Comparison of ENCODE assay signal across 10 cellular contexts in genomic region chr12:15526033-15526432, GRCh38.
DNase-seq lines count a peak whose midpoint lies in the region; ATAC-seq, FAIRE-seq and TF ChIP-seq lines count a peak whose summit lies in the region.
"Had no signal": no experiment of that assay in that cellular context is flagged by ENCODE, and none has a peak within 500 bp of the region (broad histone marks: within the 10 kb centered on the region; RNA-seq: fewer than 3 reads in every experiment).

No MANE protein-coding gene starts in this region.

- H3K27ac ChIP-seq in H1 (ENCODE audit: low read depth, low read length) (no peak overlapping the region), trophoblast cell (ENCODE audit: low read depth, low read length) (no peak overlapping the region), esophagus squamous epithelium (no peak overlapping the region), adrenal gland (no peak overlapping the region)

- H4K8ac ChIP-seq in H1 (ENCODE audit: extremely low read depth, insufficient read depth, low read length): no peak overlapping the region
- H4K8ac ChIP-seq in trophoblast cell (ENCODE audit: low read depth, low read length): no peak overlapping the region

- no peak overlapping the region for H2BK20ac ChIP-seq in H1 (ENCODE audit: low read length)

- H3K23ac ChIP-seq in H1 (ENCODE audit: insufficient read length): no peak overlapping the region
- no peak overlapping the region for H3K23ac ChIP-seq in trophoblast cell (ENCODE audit: low read length)

- no peak overlapping the region for H2BK12ac ChIP-seq in H1 (ENCODE audit: low read depth, low read length)
- H2BK12ac ChIP-seq in trophoblast cell (ENCODE audit: low read length): no peak overlapping the region

- intact Hi-C loops in esophagus squamous epithelium (cut with DNase I): no loop called here
- intact Hi-C loops in adrenal gland (cut with DNase I): loop anchor here in 1 of 2 donors (10.0 kb wide), 1 partner anchor 251 kb away; no protein-coding TSS in a partner anchor

- H3K9ac ChIP-seq in H1 (replicated peaks in 1 of 4; ENCODE audit: extremely low read depth in 1 of 4, low read depth in 3 of 4, low read length in 3 of 4) (no peak overlapping the region), trophoblast cell (ENCODE audit: low read length) (no peak overlapping the region)

- 64% methylated on average over 4 of the region's 4 CpGs; no CpG with 5 or more reads in 1 of the 2 experiments for WGBS in H1 (ENCODE audit: extremely low coverage in 1 of 2, insufficient coverage in 1 of 2, insufficient read length in 1 of 2, insufficient replicate concordance in 2 of 2, low coverage in 1 of 2, low lambda C conversion rate in 2 of 2, missing lambda C conversion rate in 1 of 2), 2 experiments
- no CpG with 5 or more reads among the region's 4 CpGs for WGBS in trophoblast cell (ENCODE audit: extremely low coverage, insufficient coverage, insufficient read length)
- 29 to 73% methylated on average over 4 of the region's 4 CpGs for WGBS in esophagus squamous epithelium, 2 donors
- 66 to 80% (median 69%) methylated on average over 4 of the region's 4 CpGs for WGBS in adrenal gland, 4 donors

- H4K91ac ChIP-seq in H1 (replicated peaks; ENCODE audit: insufficient read length, low read length): no peak overlapping the region
- H4K91ac ChIP-seq in trophoblast cell (ENCODE audit: low read depth, low read length): no peak overlapping the region

- H2AK5ac ChIP-seq in H1 (ENCODE audit: low read depth, low read length) (no peak overlapping the region), trophoblast cell (ENCODE audit: low read length) (no peak overlapping the region)

- TF ChIP-seq RAD21 in H1 (IDR thresholded peaks at IDR 0.05 in 1 of 2, conservative IDR thresholded peaks at IDR 0.05 in 1 of 2; ENCODE audit: low read depth in 2 of 2, low read length in 2 of 2): no peak

- H3K79me1 ChIP-seq in H1 (ENCODE audit: low read depth, low read length) (no peaks in the 10 kb centered on the region), trophoblast cell (ENCODE audit: low read length) (no peaks in the 10 kb centered on the region)

- POLR2A ChIA-PET in H1 (lab: Charles Lee; ENCODE audit: partially characterized antibody): interaction anchor here (1.5 kb wide), 1 partner anchor 305 kb away, joined by 4 read pairs; the partner anchor contains the start of gene RERG

- H3K4me3 ChIP-seq in H1 (ENCODE audit: extremely low read depth in 1 of 4, insufficient read depth in 2 of 4, low read depth in 3 of 4, low read length in 4 of 4): no peak overlapping the region
- H3K4me3 ChIP-seq in trophoblast cell (ENCODE audit: low read depth, low read length): no peak overlapping the region
- no peak overlapping the region for H3K4me3 ChIP-seq in esophagus squamous epithelium
- no peak overlapping the region for H3K4me3 ChIP-seq in adrenal gland

- no peak for TF ChIP-seq CTCF in H1 (IDR thresholded peaks at IDR 0.05; ENCODE audit: control extremely low read depth in 1 of 3, insufficient read depth in 1 of 3, low read depth in 1 of 3, low read length in 3 of 3)
- peak in 2 of 6 experiments; percentile 7 to 43 for TF ChIP-seq CTCF in esophagus squamous epithelium (IDR thresholded peaks at IDR 0.05)
- no peak for TF ChIP-seq CTCF in adrenal gland (IDR thresholded peaks at IDR 0.05)

- H3K18ac ChIP-seq in H1 (ENCODE audit: extremely low read depth, low read length): no peak overlapping the region
- H3K18ac ChIP-seq in trophoblast cell (ENCODE audit: low read length): no peak overlapping the region

- H3K56ac ChIP-seq in H1 (replicated peaks; ENCODE audit: insufficient read length, low read depth, low read length): no peak overlapping the region

- no peaks in the 10 kb centered on the region for H3K23me2 ChIP-seq in H1 (ENCODE audit: low read depth, low read length)

- H2BK5ac ChIP-seq in H1 (ENCODE audit: low read depth, low read length) (no peak overlapping the region), trophoblast cell (ENCODE audit: low read depth, low read length, poor library complexity) (no peak overlapping the region)

- no peaks in the 10 kb centered on the region for H4K20me1 ChIP-seq in H1 (replicated peaks in 1 of 2; ENCODE audit: control insufficient read depth in 1 of 2, insufficient read depth in 2 of 2, low read length in 2 of 2)

- CTCF ChIA-PET in H1 (lab: Charles Lee; ENCODE audit: partially characterized antibody): interaction anchor here (0.6 to 2.2 kb wide), 11 partner anchors 14 to 305 kb away, joined by 3 to 17 read pairs (median 5); partner anchors contain the start of gene RERG

- H3K4ac ChIP-seq in H1 (replicated peaks; ENCODE audit: insufficient read length, low read depth, low read length): no peak overlapping the region
- no peak overlapping the region for H3K4ac ChIP-seq in trophoblast cell (ENCODE audit: low read depth, low read length)

- no peak for FAIRE-seq in H1 (lab: Jason Lieb, UNC)

- no peak for TF ChIP-seq EP300 in H1 (IDR thresholded peaks at IDR 0.05; ENCODE audit: borderline replicate concordance in 1 of 2, low read depth in 2 of 2, low read length in 2 of 2)

- DNase-seq in H1 (ENCODE audit: low read depth in 1 of 2, low spot score in 2 of 2): no peak
- DNase-seq in trophoblast cell: no peak
- DNase-seq in stimulated activated CD4-positive, alpha-beta T cell treated with anti-CD3 and anti-CD28 coated beads, Interleukin-2, amount 100 ng/mL, for 48 hours: no peak
- DNase-seq in esophagus squamous epithelium (lab: John Stamatoyannopoulos, UW): no peak
- DNase-seq in adrenal gland: no peak
- DNase-seq: activated CD4-positive, CD25-positive, alpha-beta regulatory T cell; NCI-H1417 treated with DMSO at 0.1 percent for 48 hours had no signal

- H2BK15ac ChIP-seq in H1 (ENCODE audit: low read length): no peak overlapping the region

- no peaks in the 10 kb centered on the region; a peak in 1 of 8 replicates for H3K36me3 ChIP-seq in H1 (ENCODE audit: control insufficient read depth in 2 of 4, insufficient read depth in 4 of 4, low read length in 3 of 4)
- H3K36me3 ChIP-seq in trophoblast cell (ENCODE audit: control insufficient read depth in 1 of 2, insufficient read depth in 2 of 2, low read length in 2 of 2): no peaks in the 10 kb centered on the region
- no peaks in the 10 kb centered on the region for H3K36me3 ChIP-seq in esophagus squamous epithelium
- no peaks in the 10 kb centered on the region for H3K36me3 ChIP-seq in adrenal gland (replicated peaks in 1 of 2)

- H3K27me3 ChIP-seq in H1 (replicated peaks in 1 of 4; ENCODE audit: control insufficient read depth in 3 of 4, extremely low read depth in 1 of 4, insufficient read depth in 3 of 4, low read length in 3 of 4) (no peaks in the 10 kb centered on the region), trophoblast cell (ENCODE audit: insufficient read depth, low read length) (no peaks in the 10 kb centered on the region), esophagus squamous epithelium (peaks cover 0 to 7% (median 0%) of the 10 kb centered on the region in 4 donors), adrenal gland (no peaks in the 10 kb centered on the region)

- TF ChIP-seq POLR2A in H1 (IDR thresholded peaks at IDR 0.05; ENCODE audit: control extremely low read depth in 1 of 2, low read depth in 2 of 2, low read length in 2 of 2) (no peak), esophagus squamous epithelium (IDR thresholded peaks at IDR 0.05) (no peak), adrenal gland (IDR thresholded peaks at IDR 0.05) (no peak)

- ATAC-seq in GM18520 (IDR thresholded peaks at IDR 0.05; ENCODE audit: unreplicated experiment) (peak; percentile 100), GM21723 (IDR thresholded peaks at IDR 0.05; ENCODE audit: unreplicated experiment) (peak; percentile 99), HG03460 (IDR thresholded peaks at IDR 0.05; ENCODE audit: unreplicated experiment) (peak; percentile 99)

- H2BK120ac ChIP-seq in H1 (replicated peaks; ENCODE audit: low read depth, low read length): no peak overlapping the region
- H2BK120ac ChIP-seq in trophoblast cell (ENCODE audit: insufficient read depth, low read length, poor library complexity): no peak overlapping the region

- H3K79me2 ChIP-seq in H1 (ENCODE audit: control insufficient read depth in 1 of 2, insufficient read depth in 2 of 2, low read length in 2 of 2) (no peaks in the 10 kb centered on the region), trophoblast cell (ENCODE audit: control insufficient read depth, insufficient read depth, low read length, poor library complexity) (no peaks in the 10 kb centered on the region)

- no peak overlapping the region for H3K4me2 ChIP-seq in H1 (ENCODE audit: insufficient read depth in 1 of 2, low read depth in 2 of 2, low read length in 2 of 2)
- H3K4me2 ChIP-seq in trophoblast cell (ENCODE audit: low read length): no peak overlapping the region

- H4K12ac ChIP-seq in trophoblast cell (ENCODE audit: low read depth, low read length): no peak overlapping the region

- H3K9me3 ChIP-seq in H1 (ENCODE audit: insufficient read depth in 2 of 2, low read depth in 1 of 2, low read length in 1 of 2): no peaks in the 10 kb centered on the region
- no peaks in the 10 kb centered on the region for H3K9me3 ChIP-seq in trophoblast cell (ENCODE audit: insufficient read depth, low read depth, low read length)
- no peaks in the 10 kb centered on the region for H3K9me3 ChIP-seq in esophagus squamous epithelium
- H3K9me3 ChIP-seq in adrenal gland (replicated peaks in 1 of 3): no peaks in the 10 kb centered on the region

- H3K4me1 ChIP-seq in H1 (replicated peaks in 1 of 4; ENCODE audit: control insufficient read depth in 3 of 4, insufficient read depth in 4 of 4, low read length in 3 of 4) (no peaks in the 10 kb centered on the region), trophoblast cell (ENCODE audit: control insufficient read depth in 1 of 2, insufficient read depth in 2 of 2, low read length in 2 of 2) (no peaks in the 10 kb centered on the region), esophagus squamous epithelium (no peaks in the 10 kb centered on the region), adrenal gland (replicated peaks in 1 of 2) (no peaks in the 10 kb centered on the region)

- H4K5ac ChIP-seq in H1 (ENCODE audit: insufficient read length, low read depth, low read length): no peak overlapping the region

- H2AFZ ChIP-seq in H1 (ENCODE audit: low read length) (0 out of 2 replicates have a peak overlapping the region, but pooled peaks have one; percentile 39), trophoblast cell (ENCODE audit: insufficient read depth, low read length, poor library complexity) (no peak overlapping the region)

- H3K14ac ChIP-seq in H1 (ENCODE audit: insufficient read length): no peak overlapping the region
- H3K14ac ChIP-seq in trophoblast cell (ENCODE audit: low read length): no peak overlapping the region

TF ChIP-seq in H1, 55 proteins besides CTCF, POLR2A, EP300 and RAD21 (continues in another document):
- TF ChIP-seq POLR2AphosphoS5 (IDR thresholded peaks at IDR 0.05; ENCODE audit: low read depth, low read length): no peak
- TF ChIP-seq MAX (IDR thresholded peaks at IDR 0.05): no peak
- no peak for TF ChIP-seq HDAC6 (IDR thresholded peaks at IDR 0.05; ENCODE audit: low read depth, low read length)
- TF ChIP-seq TCF12 (IDR thresholded peaks at IDR 0.05; ENCODE audit: low read depth, low read length): no peak
- TF ChIP-seq CBX5 (IDR thresholded peaks at IDR 0.05; ENCODE audit: low read depth, low read length): no peak
